ENCODE assay signal across 24 cellular contexts in genomic region chr9:81611664-81612063, GRCh38.
"Had no signal": no experiment of that assay in that cellular context is flagged by ENCODE, and none has a peak within 500 bp of the region (broad histone marks: within the 10 kb centered on the region; RNA-seq: fewer than 3 reads in every experiment).

No MANE protein-coding gene starts in this region.

- H2AFZ ChIP-seq: neural progenitor cell had no signal

- H3K9me3 ChIP-seq: breast epithelium, colonic mucosa, esophagus squamous epithelium, heart right ventricle, prostate gland, stomach, upper lobe of left lung had no signal

- H3K9ac ChIP-seq: neural progenitor cell had no signal

- H3K4me1 Mint-ChIP-seq: central memory CD8-positive, alpha-beta T cell had no signal

- ATAC-seq: activated CD4-positive, alpha-beta T cell treated with anti-CD3 and anti-CD28 coated beads for 36 hours; activated T-cell treated with anti-CD3 and anti-CD28 coated beads, Interleukin-2, amount 50 U/mL, for 4 hours; heart right ventricle; left colon; right cardiac atrium; stimulated activated memory B cell treated with anti-CD40 and anti-IgM and Interleukin-4, amounts not matched to agents 10 μg/mL and 1 μg/mL and 100 μg/mL, for 72 hours had no signal

- H3K36me3 Mint-ChIP-seq: activated naive CD8-positive, alpha-beta T cell treated with anti-CD3 and anti-CD28 coated beads for 36 hours had no signal

- H3K27ac ChIP-seq: breast epithelium, colonic mucosa, neural progenitor cell, prostate gland, skin epidermis, upper lobe of left lung had no signal

- H3K27me3 ChIP-seq: breast epithelium, colonic mucosa, esophagus squamous epithelium, heart right ventricle, neural progenitor cell, stomach, upper lobe of left lung had no signal

- DNase-seq: activated B cell treated with CpG ODN at 0.5 μM for 24 hours; activated CD4-positive, alpha-beta T cell treated with anti-CD3 and anti-CD28 coated beads for 36 hours; activated CD4-positive, alpha-beta T cell treated with anti-CD3 and anti-CD28 coated beads, Interleukin-2, amount 50 U/mL, for 4 hours; activated CD8-positive, alpha-beta memory T cell treated with anti-CD3 and anti-CD28 coated beads, Interleukin-2, amount 50 U/mL, for 48 hours; activated naive CD4-positive, alpha-beta T cell; activated naive CD8-positive, alpha-beta T cell treated with anti-CD3 and anti-CD28 coated beads for 36 hours; activated T-cell treated with anti-CD3 and anti-CD28 coated beads, Interleukin-2, amount 50 U/mL, for 4 hours; colonic mucosa; esophagus squamous epithelium; heart right ventricle; left colon; right cardiac atrium; stimulated activated CD4-positive, alpha-beta T cell treated with anti-CD3 and anti-CD28 coated beads, Interleukin-2, amount 100 ng/mL, for 24 hours; stomach had no signal

- H3K4me3 Mint-ChIP-seq: activated B cell treated with CpG ODN at 0.5 μM for 24 hours; activated CD4-positive, alpha-beta T cell treated with anti-CD3 and anti-CD28 coated beads for 36 hours; activated naive CD8-positive, alpha-beta T cell treated with anti-CD3 and anti-CD28 coated beads for 36 hours; activated T-cell treated with anti-CD3 and anti-CD28 coated beads, Interleukin-2, amount 50 U/mL, for 4 hours; central memory CD8-positive, alpha-beta T cell; memory B cell; neural progenitor cell; stimulated activated memory B cell treated with anti-CD40 and anti-IgM and Interleukin-4, amounts not matched to agents 10 μg/mL and 1 μg/mL and 100 μg/mL, for 72 hours; T-helper 1 cell treated with Interleukin-12 subunit alpha and Interleukin-12 subunit beta and Interleukin-4 antibody, amounts not matched to agents 30 μg/mL and 1 μg/mL, for 36 hours had no signal

- H3K27ac Mint-ChIP-seq: activated B cell treated with CpG ODN at 0.5 μM for 24 hours; activated CD4-positive, alpha-beta T cell treated with anti-CD3 and anti-CD28 coated beads for 36 hours; activated naive CD8-positive, alpha-beta T cell treated with anti-CD3 and anti-CD28 coated beads for 36 hours; activated T-helper 2 cell treated with anti-CD3 and anti-CD28 coated beads, Interferon-gamma antibody, Interleukin-2, Interleukin-4, amounts not matched to agents 10 μg/mL and 5 μg/mL and 100 μg/mL, durations not matched to agents 14 hours and 24 hours and 36 hours; memory B cell; neural progenitor cell; stimulated activated memory B cell treated with anti-CD40 and anti-IgM and Interleukin-4, amounts not matched to agents 10 μg/mL and 1 μg/mL and 100 μg/mL, for 72 hours; T-helper 1 cell treated with Interleukin-12 subunit alpha and Interleukin-12 subunit beta and Interleukin-4 antibody, amounts not matched to agents 30 μg/mL and 1 μg/mL, for 36 hours had no signal

- H3K9me3 Mint-ChIP-seq: activated B cell treated with CpG ODN at 0.5 μM for 24 hours; activated naive CD8-positive, alpha-beta T cell treated with anti-CD3 and anti-CD28 coated beads for 36 hours; activated T-cell treated with anti-CD3 and anti-CD28 coated beads, Interleukin-2, amount 50 U/mL, for 4 hours; activated T-helper 2 cell treated with anti-CD3 and anti-CD28 coated beads, Interferon-gamma antibody, Interleukin-2, Interleukin-4, amounts not matched to agents 10 μg/mL and 5 μg/mL and 100 μg/mL, durations not matched to agents 14 hours and 24 hours and 36 hours; memory B cell; neural progenitor cell; stimulated activated memory B cell treated with anti-CD40 and anti-IgM and Interleukin-4, amounts not matched to agents 10 μg/mL and 1 μg/mL and 100 μg/mL, for 72 hours; T-helper 1 cell treated with Interleukin-12 subunit alpha and Interleukin-12 subunit beta and Interleukin-4 antibody, amounts not matched to agents 30 μg/mL and 1 μg/mL, for 36 hours had no signal

- H3K27me3 Mint-ChIP-seq: activated B cell treated with CpG ODN at 0.5 μM for 24 hours; activated CD4-positive, alpha-beta T cell treated with anti-CD3 and anti-CD28 coated beads for 36 hours; central memory CD8-positive, alpha-beta T cell; memory B cell; stimulated activated memory B cell treated with anti-CD40 and anti-IgM and Interleukin-4, amounts not matched to agents 10 μg/mL and 1 μg/mL and 100 μg/mL, for 72 hours had no signal

- H3K4me3 ChIP-seq: breast epithelium, colonic mucosa, esophagus squamous epithelium, heart right ventricle, neural progenitor cell, prostate gland, skin epidermis, stomach, upper lobe of left lung had no signal

- H3K4me1 ChIP-seq: breast epithelium, colonic mucosa, prostate gland had no signal

- H3K36me3 ChIP-seq: breast epithelium, neural progenitor cell, prostate gland had no signal

- H3K4me2 ChIP-seq: neural progenitor cell had no signal
